ENCODE assay signal across 21 cellular contexts in genomic region chr6:134394905-134395304, GRCh38.
DNase-seq lines count a peak whose midpoint lies in the region; ATAC-seq and TF ChIP-seq lines count a peak whose summit lies in the region.
"Had no signal": no experiment of that assay in that cellular context is flagged by ENCODE, and none has a peak within 500 bp of the region (broad histone marks: within the 10 kb centered on the region; RNA-seq: fewer than 3 reads in every experiment).

No MANE protein-coding gene starts in this region.

- H3K4me1 Mint-ChIP-seq in CD8-positive, alpha-beta T cell (ENCODE audit: low read depth) = peaks cover 4% of the 10 kb centered on the region

- H3K36me3 Mint-ChIP-seq in CD8-positive, alpha-beta T cell = no peaks in the 10 kb centered on the region

- no peak overlapping the region for H3K27ac Mint-ChIP-seq in CD8-positive, alpha-beta T cell

- POLR2A ChIA-PET in RWPE1 (lab: Yijun Ruan, JAX; ENCODE audit: low non-redundant PET) = no interaction called here
- POLR2A ChIA-PET in CD8-positive, alpha-beta T cell (lab: Charles Lee) = no interaction called here

- H3K9me3 ChIP-seq in esophagus (ENCODE audit: control insufficient read depth in 2 of 2, insufficient read depth in 1 of 2, low read depth in 1 of 2, low read length in 1 of 2) = no peaks in the 10 kb centered on the region
- no peaks in the 10 kb centered on the region for H3K9me3 ChIP-seq in neutrophil
- H3K9me3 ChIP-seq in CD8-positive, alpha-beta T cell (ENCODE audit: low read length) = no peaks in the 10 kb centered on the region
- H3K9me3 ChIP-seq: HAP-1 had no signal

- 46 to 63% methylated on average over 1 of the region's 1 CpG for WGBS in esophagus, 2 donors

- H3K27me3 ChIP-seq in esophagus (ENCODE audit: control insufficient read depth in 1 of 2, insufficient read depth in 2 of 2, low read length in 2 of 2) = no peaks in the 10 kb centered on the region
- no peaks in the 10 kb centered on the region for H3K27me3 ChIP-seq in neutrophil
- H3K27me3 ChIP-seq in CD8-positive, alpha-beta T cell (ENCODE audit: insufficient read depth, low read length) = no peaks in the 10 kb centered on the region

- TF ChIP-seq CTCF in RWPE1 (conservative IDR thresholded peaks at IDR 0.05; ENCODE audit: low read depth) (no peak), neutrophil (IDR thresholded peaks at IDR 0.05) (no peak)
- no peak for TF ChIP-seq CTCF in CD8-positive, alpha-beta T cell (IDR thresholded peaks at IDR 0.05)

- H3K4me3 Mint-ChIP-seq in CD8-positive, alpha-beta T cell = no peak overlapping the region

- DNase-seq in HPDE6-E6E7 (ENCODE audit: extremely low spot score) = peak; percentile 40
- DNase-seq in RWPE1 (ENCODE audit: low spot score) = peak; percentile 42
- DNase-seq in NCI-H2081 treated with DMSO at 0.1 percent for 48 hours (lab: John Stamatoyannopoulos, UW) = no peak
- DNase-seq in CD8-positive, alpha-beta T cell = no peak
- DNase-seq in cerebellar nuclear complex (lab: John Stamatoyannopoulos, UW) = no peak
- DNase-seq: GM23248, KG1, NCI-H1105, NCI-H1694, NCI-H2081, NCI-H2171 treated with DMSO at 0.1 percent for 48 hours, NCI-H524 treated with DMSO at 0.1 percent for 48 hours, PC-9, RPMI8226 had no signal

- no peak overlapping the region for H3K27ac ChIP-seq in RWPE1
- H3K27ac ChIP-seq in esophagus (ENCODE audit: low read depth in 2 of 2, low read length in 1 of 2) = peak overlapping the region; percentile 52 to 86
- H3K27ac ChIP-seq in neutrophil = peak overlapping the region; percentile 14
- H3K27ac ChIP-seq in CD8-positive, alpha-beta T cell (ENCODE audit: low read depth, low read length) = no peak overlapping the region
- H3K27ac ChIP-seq: C4-2B, GM23248, HL-60, PC-9 had no signal

- H3K9me3 Mint-ChIP-seq in CD8-positive, alpha-beta T cell = no peaks in the 10 kb centered on the region

- H3K4me1 ChIP-seq in esophagus (ENCODE audit: control insufficient read depth in 2 of 2, insufficient read depth in 2 of 2, low read length in 1 of 2) = peaks cover 0 to 3% of the 10 kb centered on the region in 2 donors
- peaks cover 0 to 7% of the 10 kb centered on the region in 2 experiments for H3K4me1 ChIP-seq in neutrophil (ENCODE audit: control insufficient read depth in 1 of 2, insufficient read depth in 1 of 2, low read depth in 1 of 2, low read length in 1 of 2)
- no peaks in the 10 kb centered on the region for H3K4me1 ChIP-seq in CD8-positive, alpha-beta T cell (ENCODE audit: insufficient read depth, low read length)

- H3K36me3 ChIP-seq in esophagus (ENCODE audit: control insufficient read depth in 2 of 2, insufficient read depth in 2 of 2, low read length in 1 of 2) = no peaks in the 10 kb centered on the region
- no peaks in the 10 kb centered on the region for H3K36me3 ChIP-seq in neutrophil
- no peaks in the 10 kb centered on the region for H3K36me3 ChIP-seq in CD8-positive, alpha-beta T cell (ENCODE audit: insufficient read depth, low read length)
- H3K36me3 ChIP-seq: HAP-1 had no signal

- no peaks in the 10 kb centered on the region for H3K27me3 Mint-ChIP-seq in CD8-positive, alpha-beta T cell (ENCODE audit: low read depth)

- ATAC-seq in CD8-positive, alpha-beta T cell = no peak
- ATAC-seq: GM12878, SK-N-SH treated with all-trans-retinoic acid at 6 μM for 48 hours had no signal

- H3K4me3 ChIP-seq in esophagus (ENCODE audit: low read depth in 1 of 2, low read length in 2 of 2) = no peak overlapping the region
- no peak overlapping the region for H3K4me3 ChIP-seq in neutrophil (ENCODE audit: low read depth in 1 of 2, low read length in 1 of 2)
- no peak overlapping the region for H3K4me3 ChIP-seq in CD8-positive, alpha-beta T cell (ENCODE audit: low read depth, low read length)
- H3K4me3 ChIP-seq: GM12878, GM23248, HAP-1, PC-9 had no signal

- intact Hi-C loops in CD8-positive, alpha-beta T cell (cut with DNase I, micrococcal nuclease) = no loop called here

- CTCF ChIA-PET in RWPE1 (lab: Yijun Ruan, JAX) = no interaction called here
- CTCF ChIA-PET in CD8-positive, alpha-beta T cell (lab: Charles Lee) = no interaction called here

Comparison
In these comparisons a context has a peak if more than half of its experiments do, and no peak if none do; other contexts are left out.
1. DNase-seq: peak in HPDE6-E6E7 (single experiment) and RWPE1 (single experiment); none in NCI-H2081 treated with DMSO at 0.1 percent for 48 hours (single experiment), CD8-positive, alpha-beta T cell (0 of 7) and cerebellar nuclear complex (0 of 2).
2. H3K27ac ChIP-seq: peak in esophagus (2 of 2) and neutrophil (single experiment); none in RWPE1 (single experiment) and CD8-positive, alpha-beta T cell (single experiment).